16 cellular contexts compared by ENCODE assay signal in the genomic region with DNA sequence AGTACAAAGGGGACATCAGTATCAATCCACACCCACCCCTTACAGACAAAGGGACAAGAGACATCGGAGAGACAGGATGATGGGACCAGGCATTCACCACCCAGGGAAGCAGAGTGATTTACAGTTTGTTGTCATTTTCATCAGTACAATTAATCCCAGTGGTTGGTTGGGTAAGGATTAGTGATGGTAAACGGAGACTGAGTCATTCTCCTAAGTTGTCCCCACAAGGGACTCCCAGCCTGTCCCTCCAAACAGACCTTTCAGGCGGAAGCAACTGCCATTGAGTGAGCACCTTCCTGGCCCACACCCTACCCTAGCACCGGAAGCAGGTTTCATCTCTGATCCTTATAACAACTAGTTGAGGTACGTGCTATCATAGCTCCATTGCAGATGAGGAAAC. TPM values are rescaled to one million over a fixed set of nuclear protein-coding genes. Genes with fewer than 3 reads are reported as not detected.
DNase-seq lines count a peak whose midpoint lies in the region; ATAC-seq and TF ChIP-seq lines count a peak whose summit lies in the region.
"Had no signal": no experiment of that assay in that cellular context is flagged by ENCODE, and none has a peak within 500 bp of the region (broad histone marks: within the 10 kb centered on the region; RNA-seq: fewer than 3 reads in every experiment).

No MANE protein-coding gene starts in this region.

- no CpG with 5 or more reads among the region's 5 CpGs for WGBS in H9 (ENCODE audit: extremely low coverage, insufficient read length, low lambda C conversion rate)
- 33 to 87% methylated on average over 5 of the region's 5 CpGs for WGBS in esophagus squamous epithelium, 2 donors
- 75% methylated on average over 5 of the region's 5 CpGs for WGBS in suprapubic skin
- 89 to 91% methylated on average over 5 of the region's 5 CpGs for WGBS in heart right ventricle, 2 donors

- no peak overlapping the region for H2BK20ac ChIP-seq in H9 (ENCODE audit: low read depth, low read length, poor library complexity, severe bottlenecking)

- no peak overlapping the region for H3K4me2 ChIP-seq in H9 (ENCODE audit: insufficient read depth, insufficient read length, low read length)
- H3K4me2 ChIP-seq: A549 had no signal

- H2BK120ac ChIP-seq in H9 (ENCODE audit: low read depth, low read length, poor library complexity, severe bottlenecking), result no peak overlapping the region

- H3K4me1 ChIP-seq in H9 (ENCODE audit: insufficient read depth, low read length) (peaks cover 6% of the 10 kb centered on the region), esophagus squamous epithelium (peaks cover 22 to 95% (median 44%) of the 10 kb centered on the region in 3 donors), suprapubic skin (peaks cover 57% of the 10 kb centered on the region), heart right ventricle (peaks cover 0 to 5% (median 0%) of the 10 kb centered on the region in 9 donors)

- H3T11ph ChIP-seq in H9 (ENCODE audit: low read length), result no peak overlapping the region

- no peak overlapping the region for H3K9ac ChIP-seq in H9 (ENCODE audit: extremely low read depth, insufficient read length, low read length)

- no peaks in the 10 kb centered on the region for H4K20me1 ChIP-seq in H9 (ENCODE audit: control insufficient read depth, insufficient read depth, insufficient read length)

- H3K27ac Mint-ChIP-seq in H9 (peak overlapping the region in 1 of 3 experiments; percentile 90; a peak in 2 of 7 replicates), WTC11 (peak overlapping the region; percentile 91; the same call in 1 of the 2 replicates)
- no peak overlapping the region for H3K27ac Mint-ChIP-seq in CD4-positive, alpha-beta T cell

- no peak overlapping the region for H3K18ac ChIP-seq in H9 (ENCODE audit: insufficient read length, low read depth, low read length)

- no peak overlapping the region for H3K23ac ChIP-seq in H9 (ENCODE audit: insufficient read length, low read depth, low read length)

- peak overlapping the region in 2 of 4 donors; percentile 22 to 30 for H3K4me3 ChIP-seq in esophagus squamous epithelium
- H3K4me3 ChIP-seq in suprapubic skin, result no peak overlapping the region
- H3K4me3 ChIP-seq in heart right ventricle, result no peak overlapping the region
- H3K4me3 ChIP-seq in coronary artery, result no peak overlapping the region
- H3K4me3 ChIP-seq: A549, K562 had no signal

- POLR2A ChIA-PET in WTC11 (lab: Charles Lee), result interaction anchor here (1.5 kb wide), 1 partner anchor 18 kb away, joined by 3 read pairs; no protein-coding TSS in a partner anchor
- POLR2A ChIA-PET in CD4-positive, alpha-beta T cell (lab: Charles Lee), result no interaction called here

- no peaks in the 10 kb centered on the region for H3K23me2 ChIP-seq in H9 (ENCODE audit: insufficient read length, low read depth, low read length, poor library complexity, severe bottlenecking)

- H3K79me1 ChIP-seq in H9 (ENCODE audit: insufficient read depth, low read depth, low read length, poor library complexity, severe bottlenecking), result no peaks in the 10 kb centered on the region

- H2BK5ac ChIP-seq in H9 (ENCODE audit: insufficient read length, low read length), result no peak overlapping the region

- no peak overlapping the region for H3K56ac ChIP-seq in H9 (ENCODE audit: insufficient read length, low read depth, low read length)

- no peak overlapping the region for H4K91ac ChIP-seq in H9 (ENCODE audit: insufficient read length, low read depth, low read length)

- no peaks in the 10 kb centered on the region for H3K79me2 ChIP-seq in H9 (ENCODE audit: insufficient read depth, low read length)

- H2AFZ ChIP-seq in H9 (ENCODE audit: low read length), result no peak overlapping the region

- intact Hi-C loops in esophagus squamous epithelium (cut with DNase I), result no loop called here
- intact Hi-C loops in heart right ventricle (cut with DNase I), result no loop called here
- intact Hi-C loops in CD4-positive, alpha-beta T cell (cut with DNase I, micrococcal nuclease), result no loop called here

- no peak overlapping the region for H4K8ac ChIP-seq in H9 (replicated peaks; ENCODE audit: insufficient read length, low read depth, low read length)

- no peak overlapping the region for H3K4ac ChIP-seq in H9 (ENCODE audit: low read depth, low read length)

- H3K4me3 Mint-ChIP-seq in H9 (no peak overlapping the region), WTC11 (no peak overlapping the region)
- H3K4me3 Mint-ChIP-seq in CD4-positive, alpha-beta T cell, result no peak overlapping the region

- H3K27ac ChIP-seq in H9 (ENCODE audit: insufficient read length, low read depth, low read length) (no peak overlapping the region), esophagus squamous epithelium (peak overlapping the region; percentile 83 to 97 (median 90)), suprapubic skin (peak overlapping the region; percentile 77), heart right ventricle (no peak overlapping the region), coronary artery (no peak overlapping the region)
- no peak overlapping the region for H3K27ac ChIP-seq in CD4-positive, alpha-beta T cell (ENCODE audit: low read depth, low read length)
- H3K27ac ChIP-seq: A549, C4-2B had no signal

- TF ChIP-seq EP300 in suprapubic skin (IDR thresholded peaks at IDR 0.05), result no peak

- no peak overlapping the region for H2BK15ac ChIP-seq in H9 (ENCODE audit: low read depth, low read length)

- TF ChIP-seq POLR2A in esophagus squamous epithelium (IDR thresholded peaks at IDR 0.05) (no peak), suprapubic skin (IDR thresholded peaks at IDR 0.05) (no peak)

- no peak overlapping the region for H4K5ac ChIP-seq in H9 (ENCODE audit: insufficient read length, low read depth, low read length)

- H3K14ac ChIP-seq in H9 (ENCODE audit: insufficient read depth, low read length), result no peak overlapping the region

- ATAC-seq in WTC11, result no peak
- ATAC-seq in heart right ventricle, result no peak
- no peak for ATAC-seq in HG03139 (IDR thresholded peaks at IDR 0.05; ENCODE audit: unreplicated experiment)
- no peak for ATAC-seq in CD4-positive, alpha-beta T cell (ENCODE audit: poor library complexity)
- ATAC-seq: K562 had no signal

- CTCF ChIA-PET in WTC11 (lab: Charles Lee), result interaction anchor here (1.3 kb wide), 1 partner anchor 11 kb away, joined by 3 read pairs; the partner anchor contains the start of gene PPL
- CTCF ChIA-PET in CD4-positive, alpha-beta T cell (lab: Charles Lee), result no interaction called here

- H3K36me3 Mint-ChIP-seq in H9 (ENCODE audit: insufficient read depth in 1 of 3, low read depth in 3 of 3) (peaks cover 6 to 30% (median 21%) of the 10 kb centered on the region in 3 experiments), WTC11 (peaks cover 12% of the 10 kb centered on the region)
- H3K36me3 Mint-ChIP-seq in CD4-positive, alpha-beta T cell (ENCODE audit: low read depth), result no peaks in the 10 kb centered on the region

- peaks cover 0 to 59% (median 7%) of the 10 kb centered on the region in 3 donors for H3K36me3 ChIP-seq in esophagus squamous epithelium
- H3K36me3 ChIP-seq in suprapubic skin, result peaks cover 21% of the 10 kb centered on the region
- H3K36me3 ChIP-seq in heart right ventricle, result no peaks in the 10 kb centered on the region

- no peak for DNase-seq in H9
- no peak for DNase-seq in WTC11 (ENCODE audit: low spot score)
- DNase-seq in esophagus squamous epithelium (lab: John Stamatoyannopoulos, UW), result no peak
- DNase-seq in suprapubic skin (ENCODE audit: low spot score in 2 of 2), result no peak
- DNase-seq in heart right ventricle, result no peak
- no peak for DNase-seq in coronary artery (ENCODE audit: low spot score)
- no peak for DNase-seq in CD4-positive, alpha-beta T cell
- DNase-seq: COR-L47, NCI-H1105, NCI-H187, NCI-H748 treated with DMSO at 0.1 percent for 48 hours, Right ventricle myocardium superior had no signal

- H2AK5ac ChIP-seq in H9 (ENCODE audit: insufficient read length, low read length), result no peak overlapping the region

- TF ChIP-seq CTCF in H9 (conservative IDR thresholded peaks at IDR 0.05) (no peak), WTC11 (IDR thresholded peaks at IDR 0.05) (no peak), esophagus squamous epithelium (IDR thresholded peaks at IDR 0.05) (no peak), suprapubic skin (IDR thresholded peaks at IDR 0.05) (no peak), heart right ventricle (IDR thresholded peaks at IDR 0.05) (no peak), coronary artery (IDR thresholded peaks at IDR 0.05) (no peak)
- no peak for TF ChIP-seq CTCF in CD4-positive, alpha-beta T cell (IDR thresholded peaks at IDR 0.05)

- H3K4me1 Mint-ChIP-seq in H9 (peaks cover 27 to 33% of the 10 kb centered on the region in 2 experiments), WTC11 (peaks cover 34% of the 10 kb centered on the region)
- H3K4me1 Mint-ChIP-seq in CD4-positive, alpha-beta T cell (ENCODE audit: low read depth), result no peaks in the 10 kb centered on the region

- H3K27me3 Mint-ChIP-seq in H9 (ENCODE audit: low read depth) (no peaks in the 10 kb centered on the region; the same call in none of the 2 replicates), WTC11 (ENCODE audit: low read depth) (no peaks in the 10 kb centered on the region; the same call in 1 of the 2 replicates)
- H3K27me3 Mint-ChIP-seq in CD4-positive, alpha-beta T cell, result peaks cover 11% of the 10 kb centered on the region

- H3K9me3 Mint-ChIP-seq in H9 (peaks cover 8 to 9% of the 10 kb centered on the region in 2 experiments), WTC11 (peaks cover 8% of the 10 kb centered on the region)
- peaks cover 4% of the 10 kb centered on the region for H3K9me3 Mint-ChIP-seq in CD4-positive, alpha-beta T cell

- H2BK12ac ChIP-seq in H9 (ENCODE audit: insufficient read length, low read depth, low read length), result peak overlapping the region; percentile 25

- no peaks in the 10 kb centered on the region for H3K9me3 ChIP-seq in H9 (ENCODE audit: control insufficient read depth, low read depth, low read length)
- H3K9me3 ChIP-seq in esophagus squamous epithelium, result peaks cover 0 to 4% (median 0%) of the 10 kb centered on the region in 3 donors
- peaks cover 6% of the 10 kb centered on the region for H3K9me3 ChIP-seq in suprapubic skin
- H3K9me3 ChIP-seq in heart right ventricle, result peaks cover 0 to 22% (median 11%) of the 10 kb centered on the region in 11 donors
- H3K9me3 ChIP-seq in CD4-positive, alpha-beta T cell (ENCODE audit: control insufficient read depth, low read length), result peaks cover 10% of the 10 kb centered on the region

- H3K27me3 ChIP-seq in H9 (ENCODE audit: insufficient read depth, low read length) (no peaks in the 10 kb centered on the region), esophagus squamous epithelium (no peaks in the 10 kb centered on the region), suprapubic skin (no peaks in the 10 kb centered on the region), heart right ventricle (no peaks in the 10 kb centered on the region)
- no peaks in the 10 kb centered on the region for H3K27me3 ChIP-seq in CD4-positive, alpha-beta T cell (ENCODE audit: control insufficient read depth, insufficient read depth, low read length)

RNA-seq across cellular contexts. Expression of gene PPL, which starts 11.2 kb away (rescaled TPM):
- total RNA-seq in H9 (2021) (28.2 and 29.2 TPM in 2 replicates), WTC11 (2021) (28.5 to 29.6 TPM (median 28.7 TPM) in 3 replicates), esophagus squamous epithelium (1,000 to 10,000 TPM in 2 of 4 donors, 100 to 1,000 TPM in 2; 504 to 1,677 (median 860) TPM), suprapubic skin (100 to 1,000 TPM; 304 to 377 (median 350) TPM), heart right ventricle (10 to 100 TPM in 2 of 10 donors, 1 to 10 TPM in 8; 5.5 to 19.3 (median 7.7) TPM)
- polyA plus RNA-seq in heart right ventricle, result 1 to 10 TPM; 4.9 to 6.4 TPM
- not detected for total RNA-seq in CD4-positive, alpha-beta T cell

RNA-seq across cellular contexts. Expression of gene SEC14L5, which starts 32.3 kb away (rescaled TPM):
- total RNA-seq in H9 (2021), result 3.2 and 4.1 TPM in 2 replicates
- 2.1 to 2.4 TPM (median 2.3 TPM) in 3 replicates for total RNA-seq in WTC11 (2021)
- total RNA-seq in esophagus squamous epithelium, result 1 to 10 TPM in 1 of 4 donors, under 1 TPM in 3; 0.22 to 5.6 (median 0.49) TPM
- 1 to 10 TPM; 1.0 to 1.8 (median 1.4) TPM for total RNA-seq in suprapubic skin
- 10 to 100 TPM in 6 of 10 donors, 1 to 10 TPM in 4; 4.7 to 28.4 (median 12.9) TPM for total RNA-seq in heart right ventricle
- 1 to 10 TPM in 1 of 2 donors, under 1 TPM in 1; 0.04 to 4.1 TPM for polyA plus RNA-seq in heart right ventricle
- not detected for total RNA-seq in CD4-positive, alpha-beta T cell
- total RNA-seq: K562 had no signal

Comparison
In these comparisons a context has a peak if more than half of its experiments do, and no peak if none do; other contexts are left out.
1. H3K27ac ChIP-seq: peak in esophagus squamous epithelium (4 of 4) and suprapubic skin (single experiment); none in H9 (single experiment), heart right ventricle (0 of 10), coronary artery (0 of 2) and CD4-positive, alpha-beta T cell (single experiment).